8 cellular contexts compared by ENCODE assay signal in genomic region chr10:72364239-72364777, GRCh38.
DNase-seq lines count a peak whose midpoint lies in the region; ATAC-seq and TF ChIP-seq lines count a peak whose summit lies in the region.

No MANE protein-coding gene starts in this region.

- DNase-seq in GM13976 (ENCODE audit: low spot score) (peak; percentile 84), NCI-H2081 (lab: John Stamatoyannopoulos, UW) (peak; percentile 86), T-helper 9 cell (peak; percentile 81), astrocyte of the hippocampus (ENCODE audit: low read depth, low spot score) (peak; percentile 95), hippocampal formation (lab: John Stamatoyannopoulos, UW) (peak; percentile 80 to 91), skeletal muscle cell (ENCODE audit: low read depth) (peak; percentile 78)

- ATAC-seq in HG02938 (IDR thresholded peaks at IDR 0.05; ENCODE audit: unreplicated experiment) (peak; percentile 85), HG03442 (IDR thresholded peaks at IDR 0.05; ENCODE audit: unreplicated experiment) (no peak)

- TF ChIP-seq CTCF in GM13976 (IDR thresholded peaks at IDR 0.05; ENCODE audit: borderline replicate concordance, control extremely low read depth, extremely low read depth, insufficient read depth, missing control alignments), result peak; percentile 82

- no peak overlapping the region for H3K4me3 ChIP-seq in skeletal muscle cell (ENCODE audit: low read depth, low read length)

- in situ Hi-C loops in GM13976 (cut with MboI; ENCODE audit: low sequenced_read_pairs, unreplicated experiment), result loop anchor here (5.0 to 25.0 kb wide), 4 partner anchors 200 to 798 kb away; partner anchors contain the start of genes ECD and FAM149B1
